ENCODE assay signal across 8 cellular contexts in the genomic region with DNA sequence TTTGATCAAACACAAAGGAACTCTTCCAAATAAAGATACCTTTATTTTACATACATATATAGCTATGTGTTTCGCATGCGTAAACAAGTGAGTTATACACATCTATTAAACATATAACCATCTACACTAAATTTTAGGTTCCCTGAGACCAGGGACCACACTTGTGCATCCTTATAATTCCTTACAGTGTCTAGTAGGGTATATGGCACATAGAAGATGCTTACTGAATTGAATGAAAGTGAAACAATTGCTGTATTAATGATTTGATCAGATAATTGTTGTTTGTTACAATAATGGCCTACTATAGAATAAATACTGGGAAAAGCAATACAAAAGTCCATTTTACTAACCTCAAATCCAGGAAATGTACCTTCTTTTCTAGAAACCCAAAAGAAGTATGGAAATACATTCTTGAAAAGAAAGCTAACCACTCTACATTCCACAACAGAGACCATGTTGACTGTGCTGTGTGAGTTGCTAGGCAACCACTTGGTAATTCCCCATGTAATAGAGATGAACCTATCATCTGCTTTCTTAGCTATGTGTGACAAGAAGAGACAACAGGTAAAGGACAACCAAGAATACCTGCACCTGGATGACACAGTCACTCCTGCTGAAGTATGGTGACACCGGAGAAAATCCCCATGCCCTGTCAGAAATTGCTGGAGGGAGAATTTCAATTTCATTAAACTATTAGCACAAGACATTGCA. TPM values are rescaled to one million over a fixed set of nuclear protein-coding genes. Genes with fewer than 3 reads are reported as not detected.
DNase-seq lines count a peak whose midpoint lies in the region; ATAC-seq and TF ChIP-seq lines count a peak whose summit lies in the region.

No MANE protein-coding gene starts in this region.

- no peaks in the 10 kb centered on the region for H3K4me1 Mint-ChIP-seq in stimulated activated effector memory CD8-positive, alpha-beta T cell treated with anti-CD3 and anti-CD28 coated beads, Interleukin-12 subunit alpha, Interleukin-12 subunit beta, amount 100 ng/mL, for 72 hours

- no peak for TF ChIP-seq POLR2A in GM18505 (IDR thresholded peaks at IDR 0.05; ENCODE audit: borderline replicate concordance, extremely low read depth, insufficient read depth, insufficient read length)

- H3K9me3 Mint-ChIP-seq in activated naive CD4-positive, alpha-beta T cell treated with anti-CD3 and anti-CD28 coated beads, Interleukin-2, amount 50 U/mL, for 72 hours, result peaks cover 0 to 8% of the 10 kb centered on the region in 2 donors
- H3K9me3 Mint-ChIP-seq in stimulated activated effector memory CD8-positive, alpha-beta T cell treated with anti-CD3 and anti-CD28 coated beads, Interleukin-12 subunit alpha, Interleukin-12 subunit beta, amount 100 ng/mL, for 72 hours, result no peaks in the 10 kb centered on the region

- no peak overlapping the region for H3K4me3 Mint-ChIP-seq in stimulated activated effector memory CD8-positive, alpha-beta T cell treated with anti-CD3 and anti-CD28 coated beads, Interleukin-12 subunit alpha, Interleukin-12 subunit beta, amount 100 ng/mL, for 72 hours

- peaks cover 0 to 6% of the 10 kb centered on the region in 2 donors for H3K36me3 Mint-ChIP-seq in activated naive CD4-positive, alpha-beta T cell treated with anti-CD3 and anti-CD28 coated beads, Interleukin-2, amount 50 U/mL, for 72 hours
- no peaks in the 10 kb centered on the region for H3K36me3 Mint-ChIP-seq in stimulated activated effector memory CD8-positive, alpha-beta T cell treated with anti-CD3 and anti-CD28 coated beads, Interleukin-12 subunit alpha, Interleukin-12 subunit beta, amount 100 ng/mL, for 72 hours

- ATAC-seq in activated naive CD4-positive, alpha-beta T cell treated with anti-CD3 and anti-CD28 coated beads, Interleukin-2, amount 50 U/mL, for 72 hours, result peak; percentile 85 to 94
- ATAC-seq in HG03521 (IDR thresholded peaks at IDR 0.05; ENCODE audit: unreplicated experiment) (peak; percentile 66), HG02970 (IDR thresholded peaks at IDR 0.05; ENCODE audit: low FRiP score, unreplicated experiment) (no peak), GM18505 (IDR thresholded peaks at IDR 0.05; ENCODE audit: unreplicated experiment) (no peak)
- peak; percentile 55 for ATAC-seq in stimulated activated effector memory CD8-positive, alpha-beta T cell treated with anti-CD3 and anti-CD28 coated beads, Interleukin-12 subunit alpha, Interleukin-12 subunit beta, amount 100 ng/mL, for 72 hours

- DNase-seq in activated naive CD4-positive, alpha-beta T cell treated with anti-CD3 and anti-CD28 coated beads, Interleukin-2, amount 50 U/mL, for 72 hours (ENCODE audit: low spot score in 2 of 2), result no peak
- DNase-seq in activated naive CD4-positive, alpha-beta T cell treated with Interleukin-2 at 50 U/mL for 16 hours, result no peak
- peak; percentile 42 for DNase-seq in central memory CD4-positive, alpha-beta T cell
- DNase-seq in stimulated activated effector memory CD8-positive, alpha-beta T cell treated with anti-CD3 and anti-CD28 coated beads, Interleukin-12 subunit alpha, Interleukin-12 subunit beta, amount 100 ng/mL, for 72 hours (ENCODE audit: low spot score in 2 of 2), result no peak
- DNase-seq in inferior parietal cortex (ENCODE audit: extremely low spot score), result no peak

- peak overlapping the region in 1 of 2 donors; percentile 47 for H3K27ac Mint-ChIP-seq in activated naive CD4-positive, alpha-beta T cell treated with anti-CD3 and anti-CD28 coated beads, Interleukin-2, amount 50 U/mL, for 72 hours
- no peak overlapping the region for H3K27ac Mint-ChIP-seq in stimulated activated effector memory CD8-positive, alpha-beta T cell treated with anti-CD3 and anti-CD28 coated beads, Interleukin-12 subunit alpha, Interleukin-12 subunit beta, amount 100 ng/mL, for 72 hours

RNA-seq across cellular contexts. Expression of gene CIPC, which starts 11.9 kb away (rescaled TPM):
- total RNA-seq in activated naive CD4-positive, alpha-beta T cell treated with anti-CD3 and anti-CD28 coated beads, Interleukin-2, amount 50 U/mL, for 72 hours, result 1 to 10 TPM; 5.4 to 9.6 TPM

RNA-seq across cellular contexts. Expression of gene ZDHHC22, which starts 55.4 kb away (rescaled TPM):
- total RNA-seq in activated naive CD4-positive, alpha-beta T cell treated with anti-CD3 and anti-CD28 coated beads, Interleukin-2, amount 50 U/mL, for 72 hours, result not detected

RNA-seq across cellular contexts. Expression of gene IRF2BPL, which starts 57.7 kb away (rescaled TPM):
- total RNA-seq in activated naive CD4-positive, alpha-beta T cell treated with anti-CD3 and anti-CD28 coated beads, Interleukin-2, amount 50 U/mL, for 72 hours, result 10 to 100 TPM; 26.6 to 85.4 TPM

Comparison
In these comparisons a context has a peak if more than half of its experiments do, and no peak if none do; other contexts are left out.
1. ATAC-seq: peak in activated naive CD4-positive, alpha-beta T cell treated with anti-CD3 and anti-CD28 coated beads, Interleukin-2, amount 50 U/mL, for 72 hours (2 of 2), HG03521 (single experiment) and stimulated activated effector memory CD8-positive, alpha-beta T cell treated with anti-CD3 and anti-CD28 coated beads, Interleukin-12 subunit alpha, Interleukin-12 subunit beta, amount 100 ng/mL, for 72 hours (single experiment); none in HG02970 (single experiment) and GM18505 (single experiment).